8 cellular contexts compared by ENCODE assay signal in the genomic region with DNA sequence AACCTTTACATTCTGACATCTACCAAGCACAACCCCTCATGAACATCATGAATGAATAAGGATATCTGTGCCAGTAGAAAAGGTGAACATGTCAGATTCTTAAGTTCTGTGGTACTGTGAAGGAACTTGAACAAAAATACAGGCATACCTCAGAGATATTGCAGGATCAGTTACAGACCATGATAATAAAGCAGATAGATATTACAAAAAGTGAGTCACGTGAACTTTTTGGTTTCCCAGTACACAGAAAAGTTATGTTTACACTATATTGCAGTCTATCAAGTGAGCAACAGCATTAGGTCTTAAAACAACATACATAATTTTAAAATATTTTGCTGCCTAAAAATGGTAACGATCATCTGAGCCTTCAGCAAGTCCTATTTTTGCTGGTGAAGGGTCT.
"Had no signal": no experiment of that assay in that cellular context is flagged by ENCODE, and none has a peak within 500 bp of the region (broad histone marks: within the 10 kb centered on the region; RNA-seq: fewer than 3 reads in every experiment).

No MANE protein-coding gene starts in this region.

- H3K36me3 Mint-ChIP-seq: IgD-negative memory B cell had no signal

- DNase-seq: H7, HFFc6, KBM-7 had no signal

- H3K36me3 ChIP-seq: HAP-1 had no signal

- H3K4me3 ChIP-seq: GM23338, HAP-1 had no signal

- H3K9me3 Mint-ChIP-seq: GM23338, HFFc6, IgD-negative memory B cell had no signal

- ATAC-seq: GM23338, HCT116 had no signal

- H3K27ac Mint-ChIP-seq: GM23338, HFFc6, IgD-negative memory B cell had no signal

- H3K9ac ChIP-seq: KMS-11 had no signal

- H2AFZ ChIP-seq: GM23338 had no signal

- H3K4me1 ChIP-seq: HAP-1 had no signal

- H3K4me2 ChIP-seq: GM23338, KMS-11 had no signal

- H3K9me3 ChIP-seq: HAP-1 had no signal

- H3K4me1 Mint-ChIP-seq: IgD-negative memory B cell had no signal

- H3K4me3 Mint-ChIP-seq: GM23338, HFFc6 had no signal

- H3K27me3 Mint-ChIP-seq: IgD-negative memory B cell had no signal

- H3K27ac ChIP-seq: KMS-11 had no signal
